In the genomic region with DNA sequence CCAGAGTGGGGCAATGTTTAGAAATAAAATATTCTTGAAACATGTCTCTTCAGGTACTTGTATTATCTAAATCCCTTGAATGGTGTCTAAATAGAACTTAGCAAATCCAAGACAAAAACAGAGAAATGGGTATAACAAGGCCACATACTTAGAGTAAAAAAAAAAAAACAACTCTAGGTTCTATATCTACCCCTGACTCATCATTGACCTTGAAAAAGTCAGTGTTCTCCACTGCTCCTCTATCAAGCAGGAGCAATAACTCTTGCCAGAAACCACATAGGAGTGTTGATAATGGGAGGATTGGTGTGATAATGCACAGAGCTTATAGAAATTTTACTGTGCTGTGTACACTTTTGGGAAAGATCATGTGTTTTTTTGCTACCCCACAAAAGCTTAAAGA, we compare ENCODE assay signal across 20 cellular contexts.
"Had no signal": no experiment of that assay in that cellular context is flagged by ENCODE, and none has a peak within 500 bp of the region (broad histone marks: within the 10 kb centered on the region; RNA-seq: fewer than 3 reads in every experiment).

No MANE protein-coding gene starts in this region.

- FAIRE-seq: bronchial epithelial cell had no signal

- ATAC-seq: effector memory CD8-positive, alpha-beta T cell; left colon; naive thymus-derived CD4-positive, alpha-beta T cell; sciatic nerve; upper lobe of right lung had no signal

- H3K27ac Mint-ChIP-seq: activated CD4-positive, alpha-beta T cell treated with anti-CD3 and anti-CD28 coated beads, Interleukin-2, amount 10 ng/mL, durations not matched to agents 7 days and 5 days; activated naive CD4-positive, alpha-beta T cell treated with anti-CD3 and anti-CD28 coated beads, Interleukin-2, amount 50 U/mL, for 24 hours; effector memory CD8-positive, alpha-beta T cell; immature natural killer cell; naive thymus-derived CD4-positive, alpha-beta T cell; progenitor cell of endocrine pancreas; stimulated activated naive CD8-positive, alpha-beta T cell treated with anti-CD3 and anti-CD28 coated beads, Interleukin-15, Interleukin-2, amounts not matched to agents 100 ng/mL and 50 ng/mL, for 24 hours had no signal

- H3K4me1 Mint-ChIP-seq: activated naive CD4-positive, alpha-beta T cell treated with anti-CD3 and anti-CD28 coated beads, Interleukin-2, amount 50 U/mL, for 24 hours had no signal

- H3K4me3 ChIP-seq: colonic mucosa, lung, upper lobe of right lung had no signal

- H3K27ac ChIP-seq: colonic mucosa, upper lobe of right lung had no signal

- H3K9me3 Mint-ChIP-seq: activated naive CD4-positive, alpha-beta T cell treated with anti-CD3 and anti-CD28 coated beads, Interleukin-2, amount 50 U/mL, for 24 hours; effector memory CD8-positive, alpha-beta T cell; immature natural killer cell; stimulated activated naive CD8-positive, alpha-beta T cell treated with anti-CD3 and anti-CD28 coated beads, Interleukin-15, Interleukin-2, amounts not matched to agents 100 ng/mL and 50 ng/mL, for 24 hours had no signal

- DNase-seq: activated CD4-positive, alpha-beta T cell treated with anti-CD3 and anti-CD28 coated beads, Interleukin-2, amount 10 ng/mL, durations not matched to agents 7 days and 5 days; activated CD4-positive, CD25-positive, alpha-beta regulatory T cell; activated T-cell treated with anti-CD3 and anti-CD28 coated beads for 4 hours; amygdala; colonic mucosa; effector memory CD8-positive, alpha-beta T cell; glutamatergic neuron; immature natural killer cell; left colon; naive thymus-derived CD4-positive, alpha-beta T cell; stimulated activated CD4-positive, alpha-beta T cell treated with anti-CD3 and anti-CD28 coated beads, Interleukin-2, amount 100 ng/mL, for 48 hours; stimulated activated CD8-positive, alpha-beta memory T cell treated with anti-CD3 and anti-CD28 coated beads, Interleukin-4, amount 100 ng/mL, for 48 hours; T-helper 2 cell; upper lobe of right lung had no signal

- H3K27me3 Mint-ChIP-seq: activated CD4-positive, alpha-beta T cell treated with anti-CD3 and anti-CD28 coated beads, Interleukin-2, amount 10 ng/mL, durations not matched to agents 7 days and 5 days; activated naive CD4-positive, alpha-beta T cell treated with anti-CD3 and anti-CD28 coated beads, Interleukin-2, amount 50 U/mL, for 24 hours; effector memory CD8-positive, alpha-beta T cell; progenitor cell of endocrine pancreas had no signal

- H3K4me1 ChIP-seq: colonic mucosa, upper lobe of right lung had no signal

- H3K9me3 ChIP-seq: colonic mucosa, upper lobe of right lung had no signal

- H3K36me3 Mint-ChIP-seq: activated naive CD4-positive, alpha-beta T cell treated with anti-CD3 and anti-CD28 coated beads, Interleukin-2, amount 50 U/mL, for 24 hours; immature natural killer cell; naive thymus-derived CD4-positive, alpha-beta T cell had no signal

- H3K36me3 ChIP-seq: colonic mucosa, upper lobe of right lung had no signal

- H3K4me3 Mint-ChIP-seq: activated CD4-positive, alpha-beta T cell treated with anti-CD3 and anti-CD28 coated beads, Interleukin-2, amount 10 ng/mL, durations not matched to agents 7 days and 5 days; activated naive CD4-positive, alpha-beta T cell treated with anti-CD3 and anti-CD28 coated beads, Interleukin-2, amount 50 U/mL, for 24 hours; effector memory CD8-positive, alpha-beta T cell; immature natural killer cell; naive thymus-derived CD4-positive, alpha-beta T cell; stimulated activated naive CD8-positive, alpha-beta T cell treated with anti-CD3 and anti-CD28 coated beads, Interleukin-15, Interleukin-2, amounts not matched to agents 100 ng/mL and 50 ng/mL, for 24 hours had no signal
